18 cellular contexts compared by ENCODE assay signal in genomic region chr2:86082768-86083167, GRCh38. TPM values are rescaled to one million over a fixed set of nuclear protein-coding genes. Genes with fewer than 3 reads are reported as not detected.
DNase-seq lines count a peak whose midpoint lies in the region; FAIRE-seq and TF ChIP-seq lines count a peak whose summit lies in the region.
"Had no signal": no experiment of that assay in that cellular context is flagged by ENCODE, and none has a peak within 500 bp of the region (broad histone marks: within the 10 kb centered on the region; RNA-seq: fewer than 3 reads in every experiment).

No MANE protein-coding gene starts in this region.

- in situ Hi-C loops in transverse colon (cut with MboI; ENCODE audit: low pct_ligation_motif_present in 1 of 4, low pct_unique_long_range_greater_than_20kb in 1 of 4, low sequenced_read_pairs in 3 of 4) = loop anchor here in 1 of 4 donors (25.0 kb wide), 1 partner anchor 445 kb away; no protein-coding TSS in a partner anchor

- no peak overlapping the region for H3K27ac ChIP-seq in CD8-positive, alpha-beta memory T cell (ENCODE audit: low read depth, low read length)
- H3K27ac ChIP-seq in SK-N-MC (peak overlapping the region; percentile 13; the same call in 1 of the 2 replicates), esophagus muscularis mucosa (replicated peaks in 1 of 4) (no peak overlapping the region), small intestine (ENCODE audit: low read depth in 1 of 2, low read length in 1 of 2) (peak overlapping the region in 1 of 2 donors; percentile 24), transverse colon (no peak overlapping the region)
- H3K27ac ChIP-seq: GM23248, HL-60 had no signal

- TF ChIP-seq CTCF in esophagus muscularis mucosa (IDR thresholded peaks at IDR 0.05) (no peak), transverse colon (IDR thresholded peaks at IDR 0.05) (no peak)

- H3K4me3 Mint-ChIP-seq in CD8-positive, alpha-beta memory T cell = no peak overlapping the region
- no peak overlapping the region for H3K4me3 Mint-ChIP-seq in activated CD4-positive, alpha-beta T cell treated with anti-CD3 and anti-CD28 coated beads, Interleukin-2, amount 10 ng/mL, durations not matched to agents 24 days and 14 days
- H3K4me3 Mint-ChIP-seq: B cell; CD4-positive, alpha-beta T cell had no signal

- peaks cover 27 to 35% (median 32%) of the 10 kb centered on the region in 3 donors for H3K4me1 Mint-ChIP-seq in CD8-positive, alpha-beta memory T cell
- peaks cover 30% of the 10 kb centered on the region for H3K4me1 Mint-ChIP-seq in activated CD4-positive, alpha-beta T cell treated with anti-CD3 and anti-CD28 coated beads, Interleukin-2, amount 10 ng/mL, durations not matched to agents 24 days and 14 days

- H3K36me3 Mint-ChIP-seq in CD8-positive, alpha-beta memory T cell = peaks cover 0 to 49% (median 2%) of the 10 kb centered on the region in 3 donors
- H3K36me3 Mint-ChIP-seq in activated CD4-positive, alpha-beta T cell treated with anti-CD3 and anti-CD28 coated beads, Interleukin-2, amount 10 ng/mL, durations not matched to agents 24 days and 14 days (ENCODE audit: low read depth) = peaks cover 51% of the 10 kb centered on the region

- H3K9me3 Mint-ChIP-seq in CD8-positive, alpha-beta memory T cell = no peaks in the 10 kb centered on the region
- no peaks in the 10 kb centered on the region for H3K9me3 Mint-ChIP-seq in activated CD4-positive, alpha-beta T cell treated with anti-CD3 and anti-CD28 coated beads, Interleukin-2, amount 10 ng/mL, durations not matched to agents 24 days and 14 days
- H3K9me3 Mint-ChIP-seq: CD4-positive, alpha-beta T cell had no signal

- FAIRE-seq in small intestine (lab: Jason Lieb, UNC) = no peak
- FAIRE-seq: A204.1, G401.6, GM12891 had no signal

- 86% methylated on average over 5 of the region's 5 CpGs for WGBS in esophagus muscularis mucosa
- WGBS in small intestine, 3 donors = 64 to 68% (median 67%) methylated on average over 5 of the region's 5 CpGs
- 82% methylated on average over 1 to 5 of the region's 5 CpGs for WGBS in transverse colon (ENCODE audit: low coverage in 1 of 2), 2 donors

- TF ChIP-seq POLR2A in esophagus muscularis mucosa (IDR thresholded peaks at IDR 0.05; ENCODE audit: low read depth) (no peak), transverse colon (IDR thresholded peaks at IDR 0.05) (no peak)

- no peaks in the 10 kb centered on the region for H3K9me3 ChIP-seq in CD8-positive, alpha-beta memory T cell (ENCODE audit: low read length)
- H3K9me3 ChIP-seq in SK-N-MC (ENCODE audit: low read depth, low read length) = no peaks in the 10 kb centered on the region
- no peaks in the 10 kb centered on the region for H3K9me3 ChIP-seq in esophagus muscularis mucosa
- H3K9me3 ChIP-seq in small intestine (ENCODE audit: control insufficient read depth, low read depth) = no peaks in the 10 kb centered on the region
- no peaks in the 10 kb centered on the region for H3K9me3 ChIP-seq in transverse colon

- CTCF ChIA-PET in CD8-positive, alpha-beta memory T cell (lab: Charles Lee) = interaction anchor here (0.8 to 9.2 kb wide), 3 partner anchors 45 to 253 kb away, joined by 3 to 196 read pairs (median 3); no protein-coding TSS in a partner anchor

- no peaks in the 10 kb centered on the region for H3K27me3 ChIP-seq in CD8-positive, alpha-beta memory T cell (ENCODE audit: insufficient read depth, low read length, poor library complexity, severe bottlenecking)
- H3K27me3 ChIP-seq in esophagus muscularis mucosa = no peaks in the 10 kb centered on the region
- H3K27me3 ChIP-seq in small intestine (ENCODE audit: control insufficient read depth in 2 of 2, insufficient read depth in 2 of 2, low read length in 2 of 2) = no peaks in the 10 kb centered on the region
- no peaks in the 10 kb centered on the region for H3K27me3 ChIP-seq in transverse colon

- peaks cover 5% of the 10 kb centered on the region for H3K36me3 ChIP-seq in CD8-positive, alpha-beta memory T cell (ENCODE audit: insufficient read depth, low read length)
- H3K36me3 ChIP-seq in SK-N-MC (ENCODE audit: insufficient read depth, low read length) = peaks cover 74% of the 10 kb centered on the region
- peaks cover 31 to 86% (median 57%) of the 10 kb centered on the region in 4 donors for H3K36me3 ChIP-seq in esophagus muscularis mucosa
- peaks cover 0 to 2% of the 10 kb centered on the region in 2 donors for H3K36me3 ChIP-seq in small intestine (ENCODE audit: control insufficient read depth in 2 of 2, insufficient read depth in 2 of 2, low read length in 2 of 2)
- peaks cover 0 to 19% (median 7%) of the 10 kb centered on the region in 4 donors for H3K36me3 ChIP-seq in transverse colon

- POLR2A ChIA-PET in CD8-positive, alpha-beta memory T cell (lab: Charles Lee) = interaction anchor here (0.5 kb wide), 1 partner anchor 196 kb away, joined by 3 read pairs; no protein-coding TSS in a partner anchor

- no peak overlapping the region for H3K9ac ChIP-seq in SK-N-MC (ENCODE audit: insufficient read length)
- H3K9ac ChIP-seq: GM23248 had no signal

- peaks cover 0 to 4% of the 10 kb centered on the region in 2 donors for H3K27me3 Mint-ChIP-seq in CD8-positive, alpha-beta memory T cell
- no peaks in the 10 kb centered on the region for H3K27me3 Mint-ChIP-seq in activated CD4-positive, alpha-beta T cell treated with anti-CD3 and anti-CD28 coated beads, Interleukin-2, amount 10 ng/mL, durations not matched to agents 24 days and 14 days
- H3K27me3 Mint-ChIP-seq: B cell; CD4-positive, alpha-beta T cell had no signal

- H3K4me3 ChIP-seq in CD8-positive, alpha-beta memory T cell (ENCODE audit: low read length) = no peak overlapping the region
- H3K4me3 ChIP-seq in SK-N-MC = no peak overlapping the region
- no peak overlapping the region for H3K4me3 ChIP-seq in esophagus muscularis mucosa
- no peak overlapping the region for H3K4me3 ChIP-seq in small intestine (ENCODE audit: low read depth in 1 of 2, low read length in 2 of 2)
- H3K4me3 ChIP-seq in transverse colon = no peak overlapping the region
- H3K4me3 ChIP-seq: GM23248 had no signal

- peak overlapping the region in 6 of 8 donors; percentile 3 to 97 (median 68) for H3K27ac Mint-ChIP-seq in CD8-positive, alpha-beta memory T cell
- H3K27ac Mint-ChIP-seq in activated CD4-positive, alpha-beta T cell treated with anti-CD3 and anti-CD28 coated beads, Interleukin-2, amount 10 ng/mL, durations not matched to agents 24 days and 14 days = no peak overlapping the region
- H3K27ac Mint-ChIP-seq: B cell; CD4-positive, alpha-beta T cell had no signal

- no peak for DNase-seq in CD8-positive, alpha-beta memory T cell
- DNase-seq in SK-N-MC (ENCODE audit: low read depth, low spot score) = no peak
- DNase-seq in esophagus muscularis mucosa (ENCODE audit: extremely low spot score) = peak; percentile 87
- peak; percentile 61 for DNase-seq in small intestine
- no peak for DNase-seq in transverse colon
- no peak for DNase-seq in activated CD4-positive, alpha-beta T cell treated with anti-CD3 and anti-CD28 coated beads, Interleukin-2, amount 10 ng/mL, durations not matched to agents 24 days and 14 days
- no peak for DNase-seq in NCI-H2029 treated with DMSO at 0.1 percent for 48 hours (lab: John Stamatoyannopoulos, UW)
- DNase-seq: C1 segment of cervical spinal cord; CD4-positive, alpha-beta T cell; DMS79 treated with DMSO at 0.1 percent for 48 hours; EL; GM23248; H7 had no signal

- no peak for TF ChIP-seq EP300 in esophagus muscularis mucosa (IDR thresholded peaks at IDR 0.05)
- no peak for TF ChIP-seq EP300 in transverse colon (IDR thresholded peaks at IDR 0.05; ENCODE audit: low read depth)

- intact Hi-C loops in esophagus muscularis mucosa (cut with DNase I) (no loop called here), transverse colon (cut with DNase I; ENCODE audit: low total_unique reads) (no loop called here)
- intact Hi-C loops in activated CD4-positive, alpha-beta T cell treated with anti-CD3 and anti-CD28 coated beads, Interleukin-2, amount 10 ng/mL, durations not matched to agents 24 days and 14 days (cut with micrococcal nuclease) = loop anchor here (5.0 kb wide), 1 partner anchor 355 kb away; no protein-coding TSS in a partner anchor

- H3K4me1 ChIP-seq in CD8-positive, alpha-beta memory T cell (ENCODE audit: insufficient read depth, low read length) = peaks cover 22% of the 10 kb centered on the region
- H3K4me1 ChIP-seq in esophagus muscularis mucosa (peaks cover 8 to 19% (median 11%) of the 10 kb centered on the region in 4 donors), small intestine (ENCODE audit: control insufficient read depth in 2 of 2, insufficient read depth in 1 of 2, low read depth in 1 of 2, low read length in 1 of 2) (no peaks in the 10 kb centered on the region), transverse colon (peaks cover 4 to 14% (median 11%) of the 10 kb centered on the region in 4 donors)

RNA-seq across cellular contexts. Expression of gene POLR1A, which starts 22.9 kb away (rescaled TPM):
- total RNA-seq in CD8-positive, alpha-beta memory T cell = 10 to 100 TPM; 60.3 to 63.3 TPM
- polyA plus RNA-seq in CD8-positive, alpha-beta memory T cell = 4.8 TPM
- total RNA-seq in esophagus muscularis mucosa = 10 to 100 TPM; 13.3 to 22.4 (median 16.6) TPM
- 1 to 10 TPM; 1.4 to 8.3 (median 2.5) TPM for polyA plus RNA-seq in small intestine
- total RNA-seq in transverse colon = 10 to 100 TPM; 11.1 to 17.6 (median 13.3) TPM
- 66.8 and 73.5 TPM in 2 replicates for total RNA-seq in activated CD4-positive, alpha-beta T cell treated with anti-CD3 and anti-CD28 coated beads, Interleukin-2, amount 10 ng/mL, durations not matched to agents 24 days and 14 days

RNA-seq across cellular contexts. Expression of gene PTCD3, which starts 23.3 kb away (rescaled TPM):
- 100 to 1,000 TPM; 140 to 155 TPM for total RNA-seq in CD8-positive, alpha-beta memory T cell
- 44.1 TPM for polyA plus RNA-seq in CD8-positive, alpha-beta memory T cell
- 10 to 100 TPM; 40.4 to 65.1 (median 45.5) TPM for total RNA-seq in esophagus muscularis mucosa
- 10 to 100 TPM; 14.1 to 28.4 (median 21.5) TPM for polyA plus RNA-seq in small intestine
- total RNA-seq in transverse colon = 100 to 1,000 TPM in 1 of 4 donors, 10 to 100 TPM in 3; 67.7 to 189 (median 83.0) TPM
- 169 and 177 TPM in 2 replicates for total RNA-seq in activated CD4-positive, alpha-beta T cell treated with anti-CD3 and anti-CD28 coated beads, Interleukin-2, amount 10 ng/mL, durations not matched to agents 24 days and 14 days

Comparison
In these comparisons a context has a peak if more than half of its experiments do, and no peak if none do; other contexts are left out.
1. DNase-seq: peak in esophagus muscularis mucosa (single experiment) and small intestine (single experiment); none in CD8-positive, alpha-beta memory T cell (0 of 5), SK-N-MC (single experiment), transverse colon (single experiment), activated CD4-positive, alpha-beta T cell treated with anti-CD3 and anti-CD28 coated beads, Interleukin-2, amount 10 ng/mL, durations not matched to agents 24 days and 14 days (single experiment) and NCI-H2029 treated with DMSO at 0.1 percent for 48 hours (single experiment).